ENCODE assay signal across 10 cellular contexts in the genomic region with DNA sequence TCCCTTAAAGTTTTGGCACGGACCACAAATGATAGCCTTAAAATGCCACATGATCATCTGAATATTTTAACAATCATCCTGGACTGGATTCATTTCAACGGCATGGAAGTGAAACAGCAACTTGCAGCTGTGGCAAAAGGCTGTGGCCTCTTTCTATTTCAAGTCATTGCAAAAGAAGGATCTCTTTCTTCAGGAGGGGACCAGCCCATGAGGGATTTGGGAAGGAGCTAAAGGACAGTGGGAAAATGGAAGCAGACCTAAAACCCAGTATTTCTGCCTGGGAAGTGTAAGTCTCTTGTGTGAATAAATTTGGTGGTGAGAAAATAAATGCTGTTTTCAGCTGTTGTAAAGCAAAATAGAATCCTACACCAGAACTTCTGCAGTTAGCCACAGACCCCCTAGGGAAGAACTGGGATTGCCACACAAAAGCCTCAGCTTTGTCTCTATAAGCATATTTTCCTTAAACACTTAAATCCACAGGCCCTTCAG.
DNase-seq lines count a peak whose midpoint lies in the region; ATAC-seq and TF ChIP-seq lines count a peak whose summit lies in the region.
"Had no signal": no experiment of that assay in that cellular context is flagged by ENCODE, and none has a peak within 500 bp of the region (broad histone marks: within the 10 kb centered on the region; RNA-seq: fewer than 3 reads in every experiment).

No MANE protein-coding gene starts in this region.

- CTCF ChIA-PET in GM10248 (lab: Yijun Ruan, JAX) = interaction anchor here (1.2 to 1.7 kb wide), 5 partner anchors 9 to 151 kb away, joined by 3 to 6 read pairs (median 4); no protein-coding TSS in a partner anchor

- peaks cover 20% of the 10 kb centered on the region for H3K4me1 ChIP-seq in osteoblast (ENCODE audit: insufficient read depth, low read length)

- POLR2A ChIA-PET in GM10248 (lab: Yijun Ruan, JAX) = no interaction called here

- no peaks in the 10 kb centered on the region for H3K27me3 ChIP-seq in osteoblast (ENCODE audit: insufficient read depth, low read length)

- no peak overlapping the region for H3K4me3 ChIP-seq in fibroblast of pulmonary artery (replicated peaks; ENCODE audit: low read depth, low read length)
- peak overlapping the region; percentile 33 for H3K4me3 ChIP-seq in osteoblast (ENCODE audit: insufficient read depth, low read length)

- peak overlapping the region; percentile 65 for H3K4me2 ChIP-seq in osteoblast (ENCODE audit: insufficient read depth, low read length)

- H4K20me1 ChIP-seq in osteoblast (ENCODE audit: insufficient read depth, low read length) = no peaks in the 10 kb centered on the region

- no peak for TF ChIP-seq CTCF in fibroblast of pulmonary artery (IDR thresholded peaks at IDR 0.05; ENCODE audit: low read length, missing control alignments)
- no peak for TF ChIP-seq CTCF in osteoblast (IDR thresholded peaks at IDR 0.05; ENCODE audit: extremely low read depth, low read depth, low read length)
- TF ChIP-seq CTCF in GM10248 (IDR thresholded peaks at IDR 0.05; ENCODE audit: control extremely low read depth, extremely low read depth, low read depth, missing control alignments) = no peak

- peak overlapping the region; percentile 36 for H2AFZ ChIP-seq in osteoblast (ENCODE audit: low read length)

- peak overlapping the region; percentile 57 for H3K27ac ChIP-seq in osteoblast (ENCODE audit: low read depth, low read length)

- H3K36me3 ChIP-seq in osteoblast (ENCODE audit: insufficient read depth, low read length) = peaks cover 2% of the 10 kb centered on the region

- H3K9me3 ChIP-seq in osteoblast (ENCODE audit: low read depth, low read length) = no peaks in the 10 kb centered on the region

- ATAC-seq in HG02973 (IDR thresholded peaks at IDR 0.05; ENCODE audit: unreplicated experiment) = no peak
- ATAC-seq in GM18502 (IDR thresholded peaks at IDR 0.05; ENCODE audit: poor library complexity, unreplicated experiment) = no peak

- H3K79me2 ChIP-seq in osteoblast (ENCODE audit: insufficient read depth, low read length) = no peaks in the 10 kb centered on the region

- peak; percentile 41 for DNase-seq in Ammon's horn (ENCODE audit: low spot score)
- peak; percentile 66 for DNase-seq in SIG-M5 (lab: John Stamatoyannopoulos, UW)
- peak; percentile 72 for DNase-seq in fibroblast of pulmonary artery (ENCODE audit: low read depth)
- peak; percentile 84 for DNase-seq in osteoblast (ENCODE audit: insufficient read length, low spot score, missing footprints)
- DNase-seq in GM10248 (ENCODE audit: extremely low spot score) = no peak
- no peak for DNase-seq in stimulated activated CD4-positive, alpha-beta T cell treated with anti-CD3 and anti-CD28 coated beads, Interleukin-2, amount 100 ng/mL, for 24 hours
- DNase-seq: activated CD8-positive, alpha-beta memory T cell treated with anti-CD3 and anti-CD28 coated beads, Interleukin-2, amount 50 U/mL, for 4 hours; stimulated activated CD4-positive, alpha-beta T cell treated with anti-CD3 and anti-CD28 coated beads, Interleukin-15, amount 100 ng/mL, for 24 hours had no signal

Comparison
In these comparisons a context has a peak if more than half of its experiments do, and no peak if none do; other contexts are left out.
1. DNase-seq: peak in Ammon's horn (single experiment), SIG-M5 (single experiment), fibroblast of pulmonary artery (single experiment) and osteoblast (single experiment); none in GM10248 (single experiment) and stimulated activated CD4-positive, alpha-beta T cell treated with anti-CD3 and anti-CD28 coated beads, Interleukin-2, amount 100 ng/mL, for 24 hours (0 of 2).